20 cellular contexts compared by ENCODE assay signal in the genomic region with DNA sequence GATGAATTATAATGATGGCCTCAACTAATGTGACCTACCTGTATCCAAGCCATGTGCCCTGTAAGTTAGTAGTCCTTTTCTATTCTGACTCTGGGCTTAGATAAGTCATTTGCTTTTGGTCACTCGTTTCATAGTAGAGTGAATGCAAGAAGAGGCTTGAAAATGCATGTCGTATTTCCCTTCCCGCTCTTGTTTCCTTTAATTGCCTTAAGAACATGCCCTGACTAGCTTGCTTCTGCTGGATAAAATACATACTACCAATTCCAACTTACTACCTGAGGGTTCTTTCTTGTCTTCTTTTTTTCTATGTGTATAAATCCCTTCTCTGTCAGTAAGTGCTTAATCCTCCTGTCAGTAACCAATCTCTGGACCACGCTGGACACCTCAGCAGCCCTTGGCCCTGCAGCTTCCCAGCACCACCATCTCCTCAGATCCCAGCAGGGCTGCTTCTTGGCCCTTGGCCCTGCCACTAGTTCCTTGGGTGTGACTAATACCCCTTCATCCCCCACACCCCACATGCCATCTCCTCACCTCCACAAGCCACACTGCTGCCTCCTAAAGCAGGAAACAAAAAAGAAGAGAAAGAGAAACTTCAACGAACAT.
"Had no signal": no experiment of that assay in that cellular context is flagged by ENCODE, and none has a peak within 500 bp of the region (broad histone marks: within the 10 kb centered on the region; RNA-seq: fewer than 3 reads in every experiment).

No MANE protein-coding gene starts in this region.

- H3K9me3 ChIP-seq: prostate gland, testis, vagina had no signal

- H3K27ac ChIP-seq: left lung, prostate gland, testis, vagina, VCaP had no signal

- H3K4me1 ChIP-seq: left lung, prostate gland, testis, vagina had no signal

- H3K36me3 ChIP-seq: left lung, prostate gland, vagina had no signal

- H3K27me3 ChIP-seq: left lung, testis, vagina had no signal

- H3K4me3 ChIP-seq: left lung, lung, prostate gland, testis, vagina had no signal

- DNase-seq: activated CD4-positive, alpha-beta memory T cell treated with anti-CD3 and anti-CD28 coated beads, Interleukin-2, amount 10 ng/mL, durations not matched to agents 7 days and 5 days; activated CD4-positive, alpha-beta T cell treated with anti-CD3 and anti-CD28 coated beads, Interleukin-2, amount 10 ng/mL, durations not matched to agents 24 days and 14 days; activated gamma-delta T cell; activated naive CD4-positive, alpha-beta T cell treated with anti-CD3 and anti-CD28 coated beads, Interleukin-2, amount 50 U/mL, for 16 hours; activated naive CD8-positive, alpha-beta T cell treated with anti-CD3 and anti-CD28 coated beads, Interleukin-2, amount 50 U/mL, for 24 hours; activated T-cell treated with anti-CD3 and anti-CD28 coated beads for 4 hours; erythroblast; foreskin melanocyte; immature natural killer cell; kidney glomerular epithelial cell; left lung; naive thymus-derived CD8-positive, alpha-beta T cell; stimulated activated CD4-positive, alpha-beta T cell treated with anti-CD3 and anti-CD28 coated beads, Interleukin-2, amount 100 ng/mL, for 48 hours; stimulated activated naive CD4-positive, alpha-beta T cell; testis; trophoblast cell had no signal
